In genomic region chr1:233229291-233229690, GRCh38 we compare ENCODE assay signal across 21 cellular contexts.
DNase-seq lines count a peak whose midpoint lies in the region; ATAC-seq, FAIRE-seq and TF ChIP-seq lines count a peak whose summit lies in the region.
"Had no signal": no experiment of that assay in that cellular context is flagged by ENCODE, and none has a peak within 500 bp of the region (broad histone marks: within the 10 kb centered on the region; RNA-seq: fewer than 3 reads in every experiment).

No MANE protein-coding gene starts in this region.

- no peaks in the 10 kb centered on the region for H4K20me1 ChIP-seq in IMR-90 (ENCODE audit: insufficient read depth, low read length)
- H4K20me1 ChIP-seq in keratinocyte (ENCODE audit: control insufficient read depth, extremely low read depth, insufficient read depth, low read length): no peaks in the 10 kb centered on the region

- ATAC-seq in IMR-90 (ENCODE audit: low read depth) (no peak), GM18868 (IDR thresholded peaks at IDR 0.05; ENCODE audit: unreplicated experiment) (no peak), HG02981 (IDR thresholded peaks at IDR 0.05; ENCODE audit: unreplicated experiment) (no peak)
- ATAC-seq: HCT116, K562, Panc1 had no signal

- CTCF ChIA-PET in IMR-90 (lab: Yijun Ruan, JAX) (interaction anchor here (0.6 kb wide), 1 partner anchor 339 kb away, joined by 3 read pairs; no protein-coding TSS in a partner anchor), Caco-2 (lab: Charles Lee) (interaction anchor here (0.5 kb wide), 1 partner anchor 155 kb away, joined by 3 read pairs; no protein-coding TSS in a partner anchor)
- CTCF ChIA-PET in activated CD4-positive, alpha-beta memory T cell treated with anti-CD3 and anti-CD28 coated beads, Interleukin-2, amount 10 ng/mL, durations not matched to agents 7 days and 5 days (lab: Charles Lee): no interaction called here

- no peaks in the 10 kb centered on the region for H3K79me1 ChIP-seq in IMR-90 (ENCODE audit: low read depth in 1 of 2, low read length in 2 of 2)

- no peak overlapping the region for H4K8ac ChIP-seq in IMR-90 (ENCODE audit: low read depth in 2 of 2, low read length in 2 of 2)

- no peak overlapping the region for H4K5ac ChIP-seq in IMR-90 (ENCODE audit: low read depth, low read length)

- H3K56ac ChIP-seq in IMR-90 (ENCODE audit: extremely low read depth, insufficient read depth, low read length): no peak overlapping the region

- no peak overlapping the region for H3K18ac ChIP-seq in IMR-90 (ENCODE audit: low read depth, low read length)

- H3K36me3 ChIP-seq in IMR-90 (ENCODE audit: control insufficient read depth, insufficient read depth, low read length) (peaks cover 7% of the 10 kb centered on the region), keratinocyte (ENCODE audit: control insufficient read depth in 2 of 2, extremely low read depth in 1 of 2, insufficient read depth in 2 of 2, low read length in 2 of 2) (peaks cover 7 to 8% of the 10 kb centered on the region in 2 experiments), Caco-2 (ENCODE audit: control insufficient read depth, insufficient read depth, low read length) (no peaks in the 10 kb centered on the region; the same call in 1 of the 2 replicates)

- peak; percentile 10 for DNase-seq in AG10803 (ENCODE audit: low read depth)
- DNase-seq in IMR-90: peak; percentile 11
- DNase-seq in amniotic epithelial cell (ENCODE audit: low read depth): peak; percentile 33
- no peak for DNase-seq in keratinocyte (ENCODE audit: low read depth, low spot score)
- DNase-seq in activated CD4-positive, alpha-beta memory T cell treated with anti-CD3 and anti-CD28 coated beads, Interleukin-2, amount 10 ng/mL, durations not matched to agents 7 days and 5 days: no peak
- DNase-seq in Caco-2: no peak
- DNase-seq: COR-L47, DMS153, GOT3, NCI-H1694 treated with DMSO at 0.1 percent for 48 hours, NCI-H226, NCI-H524 had no signal

- H2BK5ac ChIP-seq in IMR-90 (ENCODE audit: low read depth, low read length, poor library complexity, severe bottlenecking): no peak overlapping the region

- H3K9me3 ChIP-seq in IMR-90 (ENCODE audit: control insufficient read depth, insufficient read depth, low read length) (no peaks in the 10 kb centered on the region), keratinocyte (ENCODE audit: control insufficient read depth, low read depth, low read length) (no peaks in the 10 kb centered on the region), Caco-2 (no peaks in the 10 kb centered on the region)
- H3K9me3 ChIP-seq: SJSA1 had no signal

- H3K4me3 Mint-ChIP-seq in activated CD4-positive, alpha-beta memory T cell treated with anti-CD3 and anti-CD28 coated beads, Interleukin-2, amount 10 ng/mL, durations not matched to agents 7 days and 5 days: no peak overlapping the region
- H3K4me3 Mint-ChIP-seq in Caco-2 (ENCODE audit: unreplicated experiment): no peak overlapping the region
- H3K4me3 Mint-ChIP-seq: B cell had no signal

- H3K79me2 ChIP-seq in keratinocyte (ENCODE audit: control insufficient read depth, insufficient read depth, low read length): no peaks in the 10 kb centered on the region

- POLR2A ChIA-PET in IMR-90 (lab: Charles Lee; ENCODE audit: unreplicated experiment) (no interaction called here), Caco-2 (lab: Charles Lee) (no interaction called here)
- POLR2A ChIA-PET in activated CD4-positive, alpha-beta memory T cell treated with anti-CD3 and anti-CD28 coated beads, Interleukin-2, amount 10 ng/mL, durations not matched to agents 7 days and 5 days (lab: Charles Lee): no interaction called here

- H3K4ac ChIP-seq in IMR-90 (ENCODE audit: low read depth, low read length): no peak overlapping the region

- no peak overlapping the region for H2BK20ac ChIP-seq in IMR-90 (ENCODE audit: low read depth, low read length)

- intact Hi-C loops in IMR-90 (cut with micrococcal nuclease): no loop called here
- intact Hi-C loops in Caco-2 (cut with micrococcal nuclease; ENCODE audit: unreplicated experiment): no loop called here

- H3K23ac ChIP-seq in IMR-90 (ENCODE audit: low read depth, low read length): no peak overlapping the region

- no peaks in the 10 kb centered on the region for H3K27me3 ChIP-seq in IMR-90 (ENCODE audit: control insufficient read depth, insufficient read depth, low read length)
- H3K27me3 ChIP-seq in keratinocyte (ENCODE audit: control insufficient read depth, extremely low read depth, insufficient read depth, low read length): no peaks in the 10 kb centered on the region
- no peaks in the 10 kb centered on the region for H3K27me3 ChIP-seq in Caco-2 (replicated peaks; ENCODE audit: control insufficient read depth, insufficient read depth, low read length)
- H3K27me3 ChIP-seq: SJSA1 had no signal

- H2AFZ ChIP-seq in IMR-90 (replicated peaks; ENCODE audit: low read length, poor library complexity): no peak overlapping the region
- H2AFZ ChIP-seq in keratinocyte (ENCODE audit: control insufficient read depth, low read length): no peak overlapping the region

- in situ Hi-C loops in IMR-90 (cut with MboI; ENCODE audit: low sequenced_read_pairs): no loop called here

- peaks cover 6% of the 10 kb centered on the region for H3K36me3 Mint-ChIP-seq in activated CD4-positive, alpha-beta memory T cell treated with anti-CD3 and anti-CD28 coated beads, Interleukin-2, amount 10 ng/mL, durations not matched to agents 7 days and 5 days (ENCODE audit: low read depth)
- peaks cover 10% of the 10 kb centered on the region for H3K36me3 Mint-ChIP-seq in Caco-2 (ENCODE audit: insufficient read depth, unreplicated experiment)

- no peaks in the 10 kb centered on the region for H3K4me1 Mint-ChIP-seq in activated CD4-positive, alpha-beta memory T cell treated with anti-CD3 and anti-CD28 coated beads, Interleukin-2, amount 10 ng/mL, durations not matched to agents 7 days and 5 days
- peaks cover 18% of the 10 kb centered on the region for H3K4me1 Mint-ChIP-seq in Caco-2 (ENCODE audit: low read depth, unreplicated experiment)
- H3K4me1 Mint-ChIP-seq: B cell had no signal

- no peak overlapping the region for H2AK9ac ChIP-seq in IMR-90 (replicated peaks; ENCODE audit: low read depth, low read length, poor library complexity)

- 80% methylated on average over 1 of the region's 3 CpGs; no CpG with 5 or more reads in 1 of the 2 experiments for WGBS in IMR-90 (ENCODE audit: extremely low coverage in 2 of 2, insufficient read length in 1 of 2), 2 experiments

- H3K9me1 ChIP-seq in IMR-90 (ENCODE audit: insufficient read depth, low read length): no peaks in the 10 kb centered on the region; the same call in 1 of the 2 replicates
- H3K9me1 ChIP-seq in keratinocyte (ENCODE audit: control insufficient read depth, extremely low read depth, insufficient read depth, low read length): no peaks in the 10 kb centered on the region

- H2AK5ac ChIP-seq in IMR-90 (ENCODE audit: low read depth, low read length): no peak overlapping the region

- no peak overlapping the region for H2BK15ac ChIP-seq in IMR-90 (ENCODE audit: low read depth, low read length)

- H3K9ac ChIP-seq in IMR-90 (ENCODE audit: low read depth, low read length) (no peak overlapping the region), keratinocyte (ENCODE audit: control insufficient read depth, extremely low read depth, insufficient read depth, low read length) (no peak overlapping the region)

- H3K14ac ChIP-seq in IMR-90 (replicated peaks; ENCODE audit: low read depth, low read length): no peak overlapping the region

- no peak for TF ChIP-seq POLR2A in IMR-90 (IDR thresholded peaks at IDR 0.05; ENCODE audit: low read depth, low read length)

- H3K27ac Mint-ChIP-seq in activated CD4-positive, alpha-beta memory T cell treated with anti-CD3 and anti-CD28 coated beads, Interleukin-2, amount 10 ng/mL, durations not matched to agents 7 days and 5 days: no peak overlapping the region
- no peak overlapping the region for H3K27ac Mint-ChIP-seq in Caco-2 (ENCODE audit: unreplicated experiment)
- H3K27ac Mint-ChIP-seq: B cell had no signal

- H3K27me3 Mint-ChIP-seq in activated CD4-positive, alpha-beta memory T cell treated with anti-CD3 and anti-CD28 coated beads, Interleukin-2, amount 10 ng/mL, durations not matched to agents 7 days and 5 days: no peaks in the 10 kb centered on the region
- no peaks in the 10 kb centered on the region for H3K27me3 Mint-ChIP-seq in Caco-2 (ENCODE audit: insufficient read depth, unreplicated experiment)
- H3K27me3 Mint-ChIP-seq: B cell had no signal

- FAIRE-seq in keratinocyte (lab: Jason Lieb, UNC): peak; percentile 36
- FAIRE-seq: GM12892, GM18507 had no signal

- H3K9me3 Mint-ChIP-seq in activated CD4-positive, alpha-beta memory T cell treated with anti-CD3 and anti-CD28 coated beads, Interleukin-2, amount 10 ng/mL, durations not matched to agents 7 days and 5 days: no peaks in the 10 kb centered on the region
- H3K9me3 Mint-ChIP-seq in Caco-2 (ENCODE audit: unreplicated experiment): no peaks in the 10 kb centered on the region

- TF ChIP-seq CTCF in AG10803 (conservative IDR thresholded peaks at IDR 0.05; ENCODE audit: low read length) (no peak), IMR-90 (conservative IDR thresholded peaks at IDR 0.05; ENCODE audit: low read depth, low read length) (no peak), keratinocyte (optimal IDR thresholded peaks at IDR 0.05 in 1 of 3, IDR thresholded peaks at IDR 0.05 in 1 of 3, conservative IDR thresholded peaks at IDR 0.05 in 1 of 3; ENCODE audit: extremely low read depth in 1 of 3, insufficient read depth in 2 of 3, low read length in 3 of 3) (no peak), Caco-2 (IDR thresholded peaks at IDR 0.05; ENCODE audit: insufficient read depth in 1 of 2, low read depth in 1 of 2, low read length in 1 of 2, severe bottlenecking in 1 of 2, unreplicated experiment in 1 of 2) (no peak)

- TF ChIP-seq RAD21 in IMR-90 (IDR thresholded peaks at IDR 0.05; ENCODE audit: low read length): no peak

- BruUV-seq in IMR-90 (replicated peaks; lab: Mats Ljungman, UMichigan) (no TSS peak), Caco-2 (replicated peaks; lab: Mats Ljungman, UMichigan) (no TSS peak)

- H3K4me2 ChIP-seq in IMR-90 (ENCODE audit: low read depth, low read length): no peak overlapping the region
- H3K4me2 ChIP-seq in keratinocyte (ENCODE audit: control insufficient read depth, extremely low read depth, insufficient read depth, low read depth, low read length): no peak overlapping the region

- no peak overlapping the region for H2BK120ac ChIP-seq in IMR-90 (ENCODE audit: low read depth, low read length)

- H3K4me1 ChIP-seq in IMR-90 (ENCODE audit: control insufficient read depth, insufficient read depth, low read length): peaks cover 2% of the 10 kb centered on the region
- H3K4me1 ChIP-seq in keratinocyte (ENCODE audit: control insufficient read depth, extremely low read depth, insufficient read depth, low read length): no peaks in the 10 kb centered on the region
- H3K4me1 ChIP-seq in Caco-2: peaks cover 11% of the 10 kb centered on the region

- dilution Hi-C loops in IMR-90 (cut with HindIII; ENCODE audit: low sequenced_read_pairs, unreplicated experiment) (no loop called here), keratinocyte (cut with MboI; ENCODE audit: extremely low pct_ligation_motif_present, low sequenced_read_pairs) (no loop called here)

- H3K27ac ChIP-seq in IMR-90 (ENCODE audit: insufficient read depth, low read length) (no peak overlapping the region), keratinocyte (ENCODE audit: control insufficient read depth, insufficient read depth, low read length) (no peak overlapping the region)
- H3K27ac ChIP-seq: SJSA1 had no signal

- no peak overlapping the region for H4K91ac ChIP-seq in IMR-90 (ENCODE audit: insufficient read depth, low read depth, low read length)

- no peak overlapping the region for H3K4me3 ChIP-seq in AG10803 (ENCODE audit: low read length)
- no peak overlapping the region for H3K4me3 ChIP-seq in IMR-90 (ENCODE audit: insufficient read depth, low read depth, low read length)
- no peak overlapping the region for H3K4me3 ChIP-seq in keratinocyte (ENCODE audit: control insufficient read depth in 2 of 3, extremely low read depth in 1 of 3, insufficient read depth in 2 of 3, low read depth in 1 of 3, low read length in 3 of 3)
- H3K4me3 ChIP-seq in Caco-2 (ENCODE audit: low read depth, low read length): no peak overlapping the region
- H3K4me3 ChIP-seq: K562, SJSA1 had no signal

Comparison
In these comparisons a context has a peak if more than half of its experiments do, and no peak if none do; other contexts are left out.
1. DNase-seq: peak in AG10803 (single experiment), IMR-90 (single experiment) and amniotic epithelial cell (single experiment); none in keratinocyte (single experiment), activated CD4-positive, alpha-beta memory T cell treated with anti-CD3 and anti-CD28 coated beads, Interleukin-2, amount 10 ng/mL, durations not matched to agents 7 days and 5 days (single experiment) and Caco-2 (0 of 2).